ENCODE assay signal across 11 cellular contexts in the genomic region with DNA sequence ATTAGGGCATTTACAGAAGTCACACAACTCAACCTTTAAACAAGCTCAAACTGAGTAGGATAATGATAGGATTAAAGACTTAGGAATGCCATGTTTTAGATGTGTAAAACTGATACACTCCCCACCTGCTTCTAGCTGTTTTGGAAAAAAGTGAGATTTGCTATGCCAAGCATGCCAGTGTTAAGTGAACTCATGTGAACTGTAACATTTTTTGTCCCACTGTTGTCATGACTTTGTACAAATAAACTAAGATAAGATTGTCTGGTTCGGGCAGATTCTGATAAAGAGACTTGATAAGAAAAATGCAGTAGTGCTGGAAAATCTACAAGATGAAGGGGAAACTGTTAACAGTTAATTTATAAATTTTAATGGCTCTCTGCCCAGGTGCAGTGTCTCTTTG.
DNase-seq lines count a peak whose midpoint lies in the region; ATAC-seq, FAIRE-seq and TF ChIP-seq lines count a peak whose summit lies in the region.
"Had no signal": no experiment of that assay in that cellular context is flagged by ENCODE, and none has a peak within 500 bp of the region (broad histone marks: within the 10 kb centered on the region; RNA-seq: fewer than 3 reads in every experiment).

No MANE protein-coding gene starts in this region.

- POLR2A ChIA-PET in MCF 10A (lab: Yijun Ruan, JAX) = interaction anchor here (0.6 to 2.5 kb wide), 10 partner anchors 9 to 531 kb away, joined by 3 to 7 read pairs (median 4); no protein-coding TSS in a partner anchor
- POLR2A ChIA-PET in WTC11 (lab: Charles Lee) = no interaction called here

- TF ChIP-seq EP300 in upper lobe of left lung (IDR thresholded peaks at IDR 0.05) = no peak

- CTCF ChIA-PET in MCF 10A (lab: Yijun Ruan, JAX) = interaction anchor here (0.6 to 2.0 kb wide), 6 partner anchors 14 to 591 kb away, joined by 3 to 7 read pairs (median 3); no protein-coding TSS in a partner anchor
- CTCF ChIA-PET in WTC11 (lab: Charles Lee) = interaction anchor here (1.3 kb wide), 1 partner anchor 9 kb away, joined by 3 read pairs; no protein-coding TSS in a partner anchor

- no peak overlapping the region for H3K9ac ChIP-seq in kidney (ENCODE audit: low read length in 2 of 2)

- peaks cover 7% of the 10 kb centered on the region for H3K36me3 Mint-ChIP-seq in MCF 10A (ENCODE audit: insufficient read depth, unreplicated experiment)
- no peaks in the 10 kb centered on the region for H3K36me3 Mint-ChIP-seq in WTC11
- H3K36me3 Mint-ChIP-seq: brain had no signal

- TF ChIP-seq POLR2A in breast epithelium (IDR thresholded peaks at IDR 0.05) = no peak
- TF ChIP-seq POLR2A in upper lobe of left lung (IDR thresholded peaks at IDR 0.05) = no peak
- no peak for TF ChIP-seq POLR2A in GM12892 (IDR thresholded peaks at IDR 0.05; ENCODE audit: low read depth, low read length)

- H3K36me3 ChIP-seq in breast epithelium (no peaks in the 10 kb centered on the region), kidney (ENCODE audit: control insufficient read depth in 1 of 2, insufficient read depth in 2 of 2, low read length in 2 of 2) (no peaks in the 10 kb centered on the region), upper lobe of left lung (no peaks in the 10 kb centered on the region)

- TF ChIP-seq CTCF in breast epithelium (IDR thresholded peaks at IDR 0.05) = no peak
- TF ChIP-seq CTCF in MCF 10A (IDR thresholded peaks at IDR 0.05; ENCODE audit: unreplicated experiment) = no peak
- TF ChIP-seq CTCF in WTC11 (IDR thresholded peaks at IDR 0.05) = no peak
- TF ChIP-seq CTCF in kidney (IDR thresholded peaks at IDR 0.05; ENCODE audit: borderline replicate concordance, extremely low read depth, insufficient read depth) = no peak
- no peak for TF ChIP-seq CTCF in upper lobe of left lung (IDR thresholded peaks at IDR 0.05)

- H3K27ac Mint-ChIP-seq in MCF 10A (ENCODE audit: low read depth, unreplicated experiment) (no peak overlapping the region), WTC11 (0 out of 2 replicates have a peak overlapping the region, but pooled peaks have one; percentile 12)

- no TSS peak for BruUV-seq in MCF 10A (replicated peaks; lab: Mats Ljungman, UMichigan)

- H3K27me3 Mint-ChIP-seq in MCF 10A (ENCODE audit: insufficient read depth, unreplicated experiment) (no peaks in the 10 kb centered on the region), WTC11 (ENCODE audit: low read depth) (no peaks in the 10 kb centered on the region)
- H3K27me3 Mint-ChIP-seq: brain had no signal

- H3K4me3 Mint-ChIP-seq in MCF 10A (ENCODE audit: unreplicated experiment) (no peak overlapping the region), WTC11 (no peak overlapping the region)

- intact Hi-C loops in breast epithelium (cut with DNase I; ENCODE audit: low total_unique reads) (no loop called here), MCF 10A (cut with micrococcal nuclease) (no loop called here), kidney (cut with DNase I) (no loop called here)

- FAIRE-seq in kidney (lab: Jason Lieb, UNC) (peak; percentile 55), GM12892 (lab: Jason Lieb, UNC) (no peak)

- DNase-seq in breast epithelium (ENCODE audit: low spot score in 2 of 2) (no peak), MCF 10A (ENCODE audit: unreplicated experiment) (no peak), WTC11 (ENCODE audit: low spot score) (no peak), kidney (no peak), upper lobe of left lung (no peak), NCI-H345 (lab: John Stamatoyannopoulos, UW) (no peak), islet precursor cell (no peak), GM12892 (ENCODE audit: insufficient read length) (no peak)
- DNase-seq: GOT3, posterior cingulate gyrus had no signal

- WGBS in upper lobe of left lung, 2 donors = 3 to 13% methylated on average over 1 of the region's 1 CpG

- H3K27me3 ChIP-seq in breast epithelium = no peaks in the 10 kb centered on the region
- H3K27me3 ChIP-seq in upper lobe of left lung = no peaks in the 10 kb centered on the region

- H3K9me3 ChIP-seq in breast epithelium = no peaks in the 10 kb centered on the region
- H3K9me3 ChIP-seq in kidney (ENCODE audit: control insufficient read depth in 1 of 2, low read length in 2 of 2) = no peaks in the 10 kb centered on the region
- H3K9me3 ChIP-seq in upper lobe of left lung = no peaks in the 10 kb centered on the region

- H3K4me3 ChIP-seq in breast epithelium = no peak overlapping the region
- H3K4me3 ChIP-seq in kidney (ENCODE audit: low read length in 2 of 2) = no peak overlapping the region
- H3K4me3 ChIP-seq in upper lobe of left lung = no peak overlapping the region

- peaks cover 9% of the 10 kb centered on the region for H3K4me1 Mint-ChIP-seq in MCF 10A (ENCODE audit: insufficient read depth, unreplicated experiment)
- H3K4me1 Mint-ChIP-seq in WTC11 = peaks cover 8% of the 10 kb centered on the region
- H3K4me1 Mint-ChIP-seq: brain had no signal

- H3K27ac ChIP-seq in breast epithelium (peak overlapping the region; percentile 46 to 77), kidney (ENCODE audit: low read depth in 2 of 2, low read length in 2 of 2) (peak overlapping the region; percentile 11 to 71), upper lobe of left lung (peak overlapping the region in 3 of 4 donors; percentile 36 to 59 (median 38))

- H3K9me3 Mint-ChIP-seq in MCF 10A (ENCODE audit: unreplicated experiment) (no peaks in the 10 kb centered on the region), WTC11 (no peaks in the 10 kb centered on the region)
- H3K9me3 Mint-ChIP-seq: brain had no signal

- H3K4me1 ChIP-seq in breast epithelium = peaks cover 0 to 6% of the 10 kb centered on the region in 2 donors
- peaks cover 16 to 24% of the 10 kb centered on the region in 2 donors for H3K4me1 ChIP-seq in kidney (ENCODE audit: control insufficient read depth in 1 of 2, insufficient read depth in 1 of 2, low read depth in 1 of 2, low read length in 2 of 2)
- peaks cover 19 to 25% (median 21%) of the 10 kb centered on the region in 4 donors for H3K4me1 ChIP-seq in upper lobe of left lung

- no peak for ATAC-seq in WTC11
- peak in 1 of 2 donors; percentile 38 for ATAC-seq in upper lobe of left lung (ENCODE audit: low FRiP score in 2 of 2)

TF ChIP-seq in WTC11, 78 proteins besides CTCF, POLR2A, EP300 and RAD21 (continues in another document):
- TF ChIP-seq, protein P1, sequence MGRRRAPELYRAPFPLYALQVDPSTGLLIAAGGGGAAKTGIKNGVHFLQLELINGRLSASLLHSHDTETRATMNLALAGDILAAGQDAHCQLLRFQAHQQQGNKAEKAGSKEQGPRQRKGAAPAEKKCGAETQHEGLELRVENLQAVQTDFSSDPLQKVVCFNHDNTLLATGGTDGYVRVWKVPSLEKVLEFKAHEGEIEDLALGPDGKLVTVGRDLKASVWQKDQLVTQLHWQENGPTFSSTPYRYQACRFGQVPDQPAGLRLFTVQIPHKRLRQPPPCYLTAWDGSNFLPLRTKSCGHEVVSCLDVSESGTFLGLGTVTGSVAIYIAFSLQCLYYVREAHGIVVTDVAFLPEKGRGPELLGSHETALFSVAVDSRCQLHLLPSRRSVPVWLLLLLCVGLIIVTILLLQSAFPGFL (CRISPR knock-in tag; IDR thresholded peaks at IDR 0.05; ENCODE audit: borderline replicate concordance) = no peak
- no peak for TF ChIP-seq GRHL2 (CRISPR knock-in tag; IDR thresholded peaks at IDR 0.05; ENCODE audit: insufficient replicate concordance, severe bottlenecking)
- no peak for TF ChIP-seq KAT7 (CRISPR knock-in tag; IDR thresholded peaks at IDR 0.05; ENCODE audit: borderline replicate concordance)
- TF ChIP-seq, protein P2, sequence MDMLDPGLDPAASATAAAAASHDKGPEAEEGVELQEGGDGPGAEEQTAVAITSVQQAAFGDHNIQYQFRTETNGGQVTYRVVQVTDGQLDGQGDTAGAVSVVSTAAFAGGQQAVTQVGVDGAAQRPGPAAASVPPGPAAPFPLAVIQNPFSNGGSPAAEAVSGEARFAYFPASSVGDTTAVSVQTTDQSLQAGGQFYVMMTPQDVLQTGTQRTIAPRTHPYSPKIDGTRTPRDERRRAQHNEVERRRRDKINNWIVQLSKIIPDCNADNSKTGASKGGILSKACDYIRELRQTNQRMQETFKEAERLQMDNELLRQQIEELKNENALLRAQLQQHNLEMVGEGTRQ (CRISPR knock-in tag; IDR thresholded peaks at IDR 0.05) = no peak
- TF ChIP-seq, protein P3, sequence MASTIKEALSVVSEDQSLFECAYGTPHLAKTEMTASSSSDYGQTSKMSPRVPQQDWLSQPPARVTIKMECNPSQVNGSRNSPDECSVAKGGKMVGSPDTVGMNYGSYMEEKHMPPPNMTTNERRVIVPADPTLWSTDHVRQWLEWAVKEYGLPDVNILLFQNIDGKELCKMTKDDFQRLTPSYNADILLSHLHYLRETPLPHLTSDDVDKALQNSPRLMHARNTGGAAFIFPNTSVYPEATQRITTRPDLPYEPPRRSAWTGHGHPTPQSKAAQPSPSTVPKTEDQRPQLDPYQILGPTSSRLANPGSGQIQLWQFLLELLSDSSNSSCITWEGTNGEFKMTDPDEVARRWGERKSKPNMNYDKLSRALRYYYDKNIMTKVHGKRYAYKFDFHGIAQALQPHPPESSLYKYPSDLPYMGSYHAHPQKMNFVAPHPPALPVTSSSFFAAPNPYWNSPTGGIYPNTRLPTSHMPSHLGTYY (CRISPR knock-in tag; IDR thresholded peaks at IDR 0.05) = no peak
- no peak for TF ChIP-seq JAZF1 (CRISPR knock-in tag; IDR thresholded peaks at IDR 0.05)
- TF ChIP-seq, protein P4, sequence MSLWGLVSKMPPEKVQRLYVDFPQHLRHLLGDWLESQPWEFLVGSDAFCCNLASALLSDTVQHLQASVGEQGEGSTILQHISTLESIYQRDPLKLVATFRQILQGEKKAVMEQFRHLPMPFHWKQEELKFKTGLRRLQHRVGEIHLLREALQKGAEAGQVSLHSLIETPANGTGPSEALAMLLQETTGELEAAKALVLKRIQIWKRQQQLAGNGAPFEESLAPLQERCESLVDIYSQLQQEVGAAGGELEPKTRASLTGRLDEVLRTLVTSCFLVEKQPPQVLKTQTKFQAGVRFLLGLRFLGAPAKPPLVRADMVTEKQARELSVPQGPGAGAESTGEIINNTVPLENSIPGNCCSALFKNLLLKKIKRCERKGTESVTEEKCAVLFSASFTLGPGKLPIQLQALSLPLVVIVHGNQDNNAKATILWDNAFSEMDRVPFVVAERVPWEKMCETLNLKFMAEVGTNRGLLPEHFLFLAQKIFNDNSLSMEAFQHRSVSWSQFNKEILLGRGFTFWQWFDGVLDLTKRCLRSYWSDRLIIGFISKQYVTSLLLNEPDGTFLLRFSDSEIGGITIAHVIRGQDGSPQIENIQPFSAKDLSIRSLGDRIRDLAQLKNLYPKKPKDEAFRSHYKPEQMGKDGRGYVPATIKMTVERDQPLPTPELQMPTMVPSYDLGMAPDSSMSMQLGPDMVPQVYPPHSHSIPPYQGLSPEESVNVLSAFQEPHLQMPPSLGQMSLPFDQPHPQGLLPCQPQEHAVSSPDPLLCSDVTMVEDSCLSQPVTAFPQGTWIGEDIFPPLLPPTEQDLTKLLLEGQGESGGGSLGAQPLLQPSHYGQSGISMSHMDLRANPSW (CRISPR knock-in tag; conservative IDR thresholded peaks at IDR 0.05; ENCODE audit: low read depth) = no peak
